ENCODE assay signal across 1 cellular context in genomic region chr17:47785538-47786123, GRCh38.
A peak's percentile ranks its signal among the peaks of the same experiment; 100 is the strongest.
TF ChIP-seq lines count a peak whose summit lies in the region.

No MANE protein-coding gene starts in this region.

TF ChIP-seq in HepG2, 621 proteins besides CTCF, POLR2A, EP300 and RAD21 (continued from another document):
- TF ChIP-seq, protein P1, sequence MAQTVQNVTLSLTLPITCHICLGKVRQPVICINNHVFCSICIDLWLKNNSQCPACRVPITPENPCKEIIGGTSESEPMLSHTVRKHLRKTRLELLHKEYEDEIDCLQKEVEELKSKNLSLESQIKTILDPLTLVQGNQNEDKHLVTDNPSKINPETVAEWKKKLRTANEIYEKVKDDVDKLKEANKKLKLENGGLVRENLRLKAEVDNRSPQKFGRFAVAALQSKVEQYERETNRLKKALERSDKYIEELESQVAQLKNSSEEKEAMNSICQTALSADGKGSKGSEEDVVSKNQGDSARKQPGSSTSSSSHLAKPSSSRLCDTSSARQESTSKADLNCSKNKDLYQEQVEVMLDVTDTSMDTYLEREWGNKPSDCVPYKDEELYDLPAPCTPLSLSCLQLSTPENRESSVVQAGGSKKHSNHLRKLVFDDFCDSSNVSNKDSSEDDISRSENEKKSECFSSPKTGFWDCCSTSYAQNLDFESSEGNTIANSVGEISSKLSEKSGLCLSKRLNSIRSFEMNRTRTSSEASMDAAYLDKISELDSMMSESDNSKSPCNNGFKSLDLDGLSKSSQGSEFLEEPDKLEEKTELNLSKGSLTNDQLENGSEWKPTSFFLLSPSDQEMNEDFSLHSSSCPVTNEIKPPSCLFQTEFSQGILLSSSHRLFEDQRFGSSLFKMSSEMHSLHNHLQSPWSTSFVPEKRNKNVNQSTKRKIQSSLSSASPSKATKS (CRISPR knock-in tag; IDR thresholded peaks at IDR 0.05), result no peak
- peak; percentile 66; the same call in 1 of the 2 replicates for TF ChIP-seq ZNF430 (CRISPR knock-in tag; IDR thresholded peaks at IDR 0.05)
- 0 out of 2 replicates have a peak, but pooled peaks have one; percentile 43 for TF ChIP-seq ZFYVE20 (CRISPR knock-in tag; IDR thresholded peaks at IDR 0.05; ENCODE audit: borderline replicate concordance, low read depth)
- TF ChIP-seq ZNF614 (CRISPR knock-in tag; IDR thresholded peaks at IDR 0.05; ENCODE audit: borderline replicate concordance), result peak; percentile 52; the same call in 1 of the 2 replicates
- no peak for TF ChIP-seq SMC3 (IDR thresholded peaks at IDR 0.05; ENCODE audit: low read length)
- TF ChIP-seq ZNF816 (CRISPR knock-in tag; IDR thresholded peaks at IDR 0.05; ENCODE audit: borderline replicate concordance), result peak; percentile 52; the same call in 1 of the 2 replicates
- TF ChIP-seq, protein P2, sequence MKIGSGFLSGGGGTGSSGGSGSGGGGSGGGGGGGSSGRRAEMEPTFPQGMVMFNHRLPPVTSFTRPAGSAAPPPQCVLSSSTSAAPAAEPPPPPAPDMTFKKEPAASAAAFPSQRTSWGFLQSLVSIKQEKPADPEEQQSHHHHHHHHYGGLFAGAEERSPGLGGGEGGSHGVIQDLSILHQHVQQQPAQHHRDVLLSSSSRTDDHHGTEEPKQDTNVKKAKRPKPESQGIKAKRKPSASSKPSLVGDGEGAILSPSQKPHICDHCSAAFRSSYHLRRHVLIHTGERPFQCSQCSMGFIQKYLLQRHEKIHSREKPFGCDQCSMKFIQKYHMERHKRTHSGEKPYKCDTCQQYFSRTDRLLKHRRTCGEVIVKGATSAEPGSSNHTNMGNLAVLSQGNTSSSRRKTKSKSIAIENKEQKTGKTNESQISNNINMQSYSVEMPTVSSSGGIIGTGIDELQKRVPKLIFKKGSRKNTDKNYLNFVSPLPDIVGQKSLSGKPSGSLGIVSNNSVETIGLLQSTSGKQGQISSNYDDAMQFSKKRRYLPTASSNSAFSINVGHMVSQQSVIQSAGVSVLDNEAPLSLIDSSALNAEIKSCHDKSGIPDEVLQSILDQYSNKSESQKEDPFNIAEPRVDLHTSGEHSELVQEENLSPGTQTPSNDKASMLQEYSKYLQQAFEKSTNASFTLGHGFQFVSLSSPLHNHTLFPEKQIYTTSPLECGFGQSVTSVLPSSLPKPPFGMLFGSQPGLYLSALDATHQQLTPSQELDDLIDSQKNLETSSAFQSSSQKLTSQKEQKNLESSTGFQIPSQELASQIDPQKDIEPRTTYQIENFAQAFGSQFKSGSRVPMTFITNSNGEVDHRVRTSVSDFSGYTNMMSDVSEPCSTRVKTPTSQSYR (CRISPR knock-in tag; IDR thresholded peaks at IDR 0.05; ENCODE audit: borderline replicate concordance), result peak; percentile 27; the same call in 1 of the 2 replicates
- peak; percentile 34; the same call in 1 of the 2 replicates for TF ChIP-seq RFX3 (CRISPR knock-in tag; IDR thresholded peaks at IDR 0.05)
- TF ChIP-seq, protein P3, sequence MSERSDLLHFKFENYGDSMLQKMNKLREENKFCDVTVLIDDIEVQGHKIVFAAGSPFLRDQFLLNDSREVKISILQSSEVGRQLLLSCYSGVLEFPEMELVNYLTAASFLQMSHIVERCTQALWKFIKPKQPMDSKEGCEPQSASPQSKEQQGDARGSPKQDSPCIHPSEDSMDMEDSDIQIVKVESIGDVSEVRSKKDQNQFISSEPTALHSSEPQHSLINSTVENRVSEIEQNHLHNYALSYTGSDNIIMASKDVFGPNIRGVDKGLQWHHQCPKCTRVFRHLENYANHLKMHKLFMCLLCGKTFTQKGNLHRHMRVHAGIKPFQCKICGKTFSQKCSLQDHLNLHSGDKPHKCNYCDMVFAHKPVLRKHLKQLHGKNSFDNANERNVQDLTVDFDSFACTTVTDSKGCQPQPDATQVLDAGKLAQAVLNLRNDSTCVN (CRISPR knock-in tag; IDR thresholded peaks at IDR 0.05; ENCODE audit: borderline replicate concordance), result peak; percentile 78; the same call in 1 of the 2 replicates
- TF ChIP-seq HCFC1 (IDR thresholded peaks at IDR 0.05; ENCODE audit: low read depth, low read length), result no peak
- TF ChIP-seq ATAD3A (CRISPR knock-in tag; IDR thresholded peaks at IDR 0.05), result 0 out of 2 replicates have a peak, but pooled peaks have one; percentile 29
- no peak for TF ChIP-seq ZNF800 (CRISPR knock-in tag; IDR thresholded peaks at IDR 0.05)
- TF ChIP-seq ZNF639 (CRISPR knock-in tag; conservative IDR thresholded peaks at IDR 0.05), result peak; percentile 65; the same call in 1 of the 2 replicates
- TF ChIP-seq CENPX (CRISPR knock-in tag; IDR thresholded peaks at IDR 0.05), result no peak
- TF ChIP-seq ZNF605 (CRISPR knock-in tag; IDR thresholded peaks at IDR 0.05), result peak; percentile 91
- TF ChIP-seq ZNF432 (CRISPR knock-in tag; IDR thresholded peaks at IDR 0.05; ENCODE audit: borderline replicate concordance), result no peak
- TF ChIP-seq PCBP1 (IDR thresholded peaks at IDR 0.05; ENCODE audit: borderline replicate concordance, low read depth, low read length), result no peak
- TF ChIP-seq SOX6 (IDR thresholded peaks at IDR 0.05), result no peak
- TF ChIP-seq SOX6 (CRISPR knock-in tag; IDR thresholded peaks at IDR 0.05), result 0 out of 2 replicates have a peak, but pooled peaks have one; percentile 10
- TF ChIP-seq NR2F1 (CRISPR knock-in tag; IDR thresholded peaks at IDR 0.05), result no peak
- TF ChIP-seq ERF (CRISPR knock-in tag; IDR thresholded peaks at IDR 0.05), result peak; percentile 92
- 0 out of 4 replicates have a peak, but pooled peaks of 1 of the 2 experiments have one; percentile 19 for TF ChIP-seq ATF4 (CRISPR knock-in tag; IDR thresholded peaks at IDR 0.05)
- TF ChIP-seq ZNF451 (CRISPR knock-in tag; IDR thresholded peaks at IDR 0.05), result no peak
